Comparison of ENCODE assay signal across 8 cellular contexts in genomic region chr15:68281008-68281407, GRCh38. TPM values are rescaled to one million over a fixed set of nuclear protein-coding genes. Genes with fewer than 3 reads are reported as not detected.
DNase-seq lines count a peak whose midpoint lies in the region; ATAC-seq and TF ChIP-seq lines count a peak whose summit lies in the region.

No MANE protein-coding gene starts in this region.

- H3K4me3 ChIP-seq in ACC112 (ENCODE audit: low read depth, low read length): peak overlapping the region; percentile 98
- H3K4me3 ChIP-seq in HUES6 (ENCODE audit: low read depth, low read length): peak overlapping the region; percentile 95
- peak overlapping the region; percentile 70 to 92 (median 90) for H3K4me3 ChIP-seq in breast epithelium
- peak overlapping the region; percentile 83 to 89 for H3K4me3 ChIP-seq in muscle layer of duodenum (ENCODE audit: low read depth in 1 of 2, low read length in 2 of 2)
- no peak overlapping the region for H3K4me3 ChIP-seq in mucosa of descending colon

- no peak for ATAC-seq in HG03025 (IDR thresholded peaks at IDR 0.05; ENCODE audit: low FRiP score, unreplicated experiment)
- ATAC-seq in mucosa of descending colon: no peak
- no peak for ATAC-seq in HG02938 (IDR thresholded peaks at IDR 0.05; ENCODE audit: unreplicated experiment)

- H3K36me3 ChIP-seq in ACC112 (ENCODE audit: insufficient read depth, low read length) (peaks cover 19% of the 10 kb centered on the region), HUES6 (ENCODE audit: control insufficient read depth, insufficient read depth, low read length) (peaks cover 24% of the 10 kb centered on the region), breast epithelium (no peaks in the 10 kb centered on the region), muscle layer of duodenum (ENCODE audit: control insufficient read depth in 1 of 2, insufficient read depth in 2 of 2, low read length in 2 of 2) (peaks cover 5 to 23% of the 10 kb centered on the region in 2 donors), mucosa of descending colon (ENCODE audit: low read depth) (no peaks in the 10 kb centered on the region)

- peak overlapping the region; percentile 13 for H3K9ac ChIP-seq in HUES6 (ENCODE audit: low read length)

- DNase-seq in breast epithelium (ENCODE audit: low spot score in 2 of 2) (no peak), NCI-H82 treated with DMSO at 0.1 percent for 48 hours (lab: John Stamatoyannopoulos, UW; ENCODE audit: unreplicated experiment) (no peak), mucosa of descending colon (no peak)

- peaks cover 83% of the 10 kb centered on the region for H3K79me2 ChIP-seq in ACC112 (ENCODE audit: control insufficient read depth, insufficient read depth, low read length, unreplicated experiment)

- no peak overlapping the region for H2AFZ ChIP-seq in ACC112 (ENCODE audit: low read length, unreplicated experiment)

- H3K4me1 ChIP-seq in ACC112 (ENCODE audit: control insufficient read depth, insufficient read depth, low read length, unreplicated experiment): peaks cover 42% of the 10 kb centered on the region
- peaks cover 43% of the 10 kb centered on the region for H3K4me1 ChIP-seq in HUES6 (ENCODE audit: control insufficient read depth, insufficient read depth, low read length)
- peaks cover 0 to 10% of the 10 kb centered on the region in 2 donors for H3K4me1 ChIP-seq in breast epithelium
- peaks cover 26 to 45% of the 10 kb centered on the region in 2 donors for H3K4me1 ChIP-seq in muscle layer of duodenum (ENCODE audit: control insufficient read depth in 1 of 2, insufficient read depth in 2 of 2, low read length in 2 of 2)
- peaks cover 41% of the 10 kb centered on the region for H3K4me1 ChIP-seq in mucosa of descending colon (ENCODE audit: low read depth)

- H3K27ac ChIP-seq in ACC112 (ENCODE audit: low read depth, low read length) (no peak overlapping the region; the same call in 1 of the 2 replicates), HUES6 (ENCODE audit: low read depth, low read length) (peak overlapping the region; percentile 22; the same call in 1 of the 2 replicates), breast epithelium (peak overlapping the region; percentile 70 to 98), muscle layer of duodenum (ENCODE audit: low read length) (peak overlapping the region; percentile 99)

- no peak for TF ChIP-seq CTCF in breast epithelium (IDR thresholded peaks at IDR 0.05)
- no peak for TF ChIP-seq CTCF in mucosa of descending colon (IDR thresholded peaks at IDR 0.05)

- H3K27me3 ChIP-seq in ACC112 (ENCODE audit: insufficient read depth, low read length) (no peaks in the 10 kb centered on the region), HUES6 (ENCODE audit: control insufficient read depth, insufficient read depth, low read length) (no peaks in the 10 kb centered on the region), breast epithelium (no peaks in the 10 kb centered on the region), muscle layer of duodenum (ENCODE audit: low read depth, low read length) (no peaks in the 10 kb centered on the region)

- no peak for TF ChIP-seq POLR2A in breast epithelium (IDR thresholded peaks at IDR 0.05)

- intact Hi-C loops in breast epithelium (cut with DNase I; ENCODE audit: low total_unique reads): no loop called here
- intact Hi-C loops in mucosa of descending colon (cut with DNase I, micrococcal nuclease): no loop called here

- H3K9me3 ChIP-seq in HUES6 (ENCODE audit: control insufficient read depth, insufficient read depth, low read depth, low read length): peaks cover 8% of the 10 kb centered on the region
- no peaks in the 10 kb centered on the region for H3K9me3 ChIP-seq in breast epithelium
- no peaks in the 10 kb centered on the region for H3K9me3 ChIP-seq in muscle layer of duodenum (ENCODE audit: control insufficient read depth in 1 of 2, low read length in 2 of 2)
- H3K9me3 ChIP-seq in mucosa of descending colon: no peaks in the 10 kb centered on the region

RNA-seq across cellular contexts. Expression of gene FEM1B, which starts 3.5 kb away (rescaled TPM):
- total RNA-seq in breast epithelium (10 to 100 TPM; 48.5 to 82.7 (median 60.0) TPM), mucosa of descending colon (10 to 100 TPM; 50.4 to 65.3 (median 65.3) TPM)

RNA-seq across cellular contexts. Expression of gene CLN6, which starts 51.5 kb away (rescaled TPM):
- total RNA-seq in breast epithelium (10 to 100 TPM; 16.5 to 23.1 (median 18.4) TPM), mucosa of descending colon (10 to 100 TPM; 20.1 to 39.2 (median 31.0) TPM)
